In genomic region chr5:147578228-147579024, GRCh38 we compare ENCODE assay signal across 8 cellular contexts.
DNase-seq lines count a peak whose midpoint lies in the region; ATAC-seq, FAIRE-seq and TF ChIP-seq lines count a peak whose summit lies in the region.

No MANE protein-coding gene starts in this region.

- H3K27me3 Mint-ChIP-seq in activated naive CD8-positive, alpha-beta T cell treated with anti-CD3 and anti-CD28 coated beads for 36 hours, result peaks cover 6% of the 10 kb centered on the region

- H3K9ac ChIP-seq in DND-41 (ENCODE audit: low read depth, low read length), result no peak overlapping the region

- no peaks in the 10 kb centered on the region for H3K36me3 ChIP-seq in DND-41 (ENCODE audit: insufficient read depth, low read length)

- no peaks in the 10 kb centered on the region for H3K27me3 ChIP-seq in DND-41 (ENCODE audit: insufficient read depth, low read length, poor library complexity)

- H3K4me1 ChIP-seq in DND-41 (ENCODE audit: insufficient read depth, low read length), result no peaks in the 10 kb centered on the region

- no peaks in the 10 kb centered on the region for H3K4me1 Mint-ChIP-seq in activated naive CD8-positive, alpha-beta T cell treated with anti-CD3 and anti-CD28 coated beads for 36 hours

- H4K20me1 ChIP-seq in DND-41 (ENCODE audit: insufficient read depth, low read length), result no peaks in the 10 kb centered on the region

- H3K4me3 Mint-ChIP-seq in activated naive CD8-positive, alpha-beta T cell treated with anti-CD3 and anti-CD28 coated beads for 36 hours, result no peak overlapping the region

- peak; percentile 72 for FAIRE-seq in frontal cortex (lab: Jason Lieb, UNC)

- no peaks in the 10 kb centered on the region for H3K36me3 Mint-ChIP-seq in activated naive CD8-positive, alpha-beta T cell treated with anti-CD3 and anti-CD28 coated beads for 36 hours

- no peaks in the 10 kb centered on the region for H3K79me2 ChIP-seq in DND-41 (ENCODE audit: insufficient read depth, low read length)

- no peak overlapping the region for H3K4me2 ChIP-seq in DND-41 (ENCODE audit: insufficient read depth, low read length)

- H3K4me3 ChIP-seq in DND-41 (ENCODE audit: low read depth in 1 of 2, low read length in 2 of 2), result no peak overlapping the region
- no peak overlapping the region for H3K4me3 ChIP-seq in LNCaP clone FGC (ENCODE audit: low read depth, low read length)
- H3K4me3 ChIP-seq in skeletal muscle cell (ENCODE audit: low read depth, low read length), result no peak overlapping the region

- H3K27ac ChIP-seq in DND-41 (ENCODE audit: low read length), result no peak overlapping the region

- no peak overlapping the region for H3K27ac Mint-ChIP-seq in activated naive CD8-positive, alpha-beta T cell treated with anti-CD3 and anti-CD28 coated beads for 36 hours

- no peaks in the 10 kb centered on the region for H3K9me3 ChIP-seq in DND-41 (ENCODE audit: insufficient read depth, low read length, severe bottlenecking)

- in situ Hi-C loops in SK-MEL-5 (cut with HindIII; ENCODE audit: low pct_unique_long_range_greater_than_20kb, low sequenced_read_pairs), result no loop called here

- peaks cover 17% of the 10 kb centered on the region for H3K9me3 Mint-ChIP-seq in activated naive CD8-positive, alpha-beta T cell treated with anti-CD3 and anti-CD28 coated beads for 36 hours

- no peak overlapping the region for H2AFZ ChIP-seq in DND-41 (ENCODE audit: low read depth, low read length)

- peak; percentile 35 for TF ChIP-seq CTCF in DND-41 (IDR thresholded peaks at IDR 0.05; ENCODE audit: borderline replicate concordance, extremely low read depth, low read length, poor library complexity, severe bottlenecking)
- peak; percentile 74 for TF ChIP-seq CTCF in LNCaP clone FGC (IDR thresholded peaks at IDR 0.05; ENCODE audit: control insufficient read depth, extremely low read depth, insufficient read depth)

- ATAC-seq in DND-41 (ENCODE audit: insufficient read depth, low read depth) (no peak), HG03521 (IDR thresholded peaks at IDR 0.05; ENCODE audit: unreplicated experiment) (no peak)

- DNase-seq in DND-41 (no peak), LNCaP clone FGC (ENCODE audit: low read depth) (peak; percentile 14), SK-MEL-5 (ENCODE audit: low read depth, low spot score) (peak; percentile 78), frontal cortex (ENCODE audit: low spot score in 2 of 2) (no peak), skeletal muscle cell (ENCODE audit: low read depth) (peak; percentile 21)
- no peak for DNase-seq in activated naive CD4-positive, alpha-beta T cell treated with anti-CD3 and anti-CD28 coated beads, Interleukin-2, amount 50 U/mL, for 16 hours
- DNase-seq in activated naive CD8-positive, alpha-beta T cell treated with anti-CD3 and anti-CD28 coated beads for 36 hours, result no peak

Comparison
In these comparisons a context has a peak if more than half of its experiments do, and no peak if none do; other contexts are left out.
1. DNase-seq: peak in LNCaP clone FGC (single experiment), SK-MEL-5 (single experiment) and skeletal muscle cell (single experiment); none in DND-41 (single experiment), frontal cortex (0 of 2), activated naive CD4-positive, alpha-beta T cell treated with anti-CD3 and anti-CD28 coated beads, Interleukin-2, amount 50 U/mL, for 16 hours (single experiment) and activated naive CD8-positive, alpha-beta T cell treated with anti-CD3 and anti-CD28 coated beads for 36 hours (single experiment).